ENCODE assay signal across 8 cellular contexts in genomic region chr1:37692078-37692833, GRCh38. TPM values are rescaled to one million over a fixed set of nuclear protein-coding genes. Genes with fewer than 3 reads are reported as not detected.
DNase-seq lines count a peak whose midpoint lies in the region; ATAC-seq, FAIRE-seq and TF ChIP-seq lines count a peak whose summit lies in the region.

Gene CDCA8, plus strand, starts transcription at chr1:37692516. Its CDS starts 175 bp downstream, at chr1:37692691.

- POLR2A ChIA-PET in H1 (lab: Charles Lee; ENCODE audit: partially characterized antibody), result interaction anchor here (0.7 to 2.9 kb wide), 16 partner anchors 8 to 380 kb away, joined by 3 to 10 read pairs (median 4); partner anchors contain the start of genes C1orf122, DNALI1, SNIP1 and YRDC

- H2AFZ ChIP-seq in H1 (ENCODE audit: low read length) (peak within 1 kb of the TSS; percentile 83; the same call in 1 of the 2 replicates), mesenchymal stem cell (ENCODE audit: low read depth, low read length) (peak within 1 kb of the TSS; percentile 99)

- peaks cover 13% of the 10 kb centered on the region for H3K23me2 ChIP-seq in H1 (ENCODE audit: low read depth, low read length)

- H3K4me1 ChIP-seq in H1 (replicated peaks in 1 of 4; ENCODE audit: control insufficient read depth in 3 of 4, insufficient read depth in 4 of 4, low read length in 3 of 4) (peaks cover 0 to 13% (median 9%) of the 10 kb centered on the region in 4 experiments; a peak in 6 of 7 replicates), mesenchymal stem cell (ENCODE audit: control insufficient read depth, insufficient read depth, low read depth, low read length) (peaks cover 20% of the 10 kb centered on the region)

- H3K4me3 ChIP-seq in H1 (ENCODE audit: extremely low read depth in 1 of 4, insufficient read depth in 2 of 4, low read depth in 3 of 4, low read length in 4 of 4), result peak within 1 kb of the TSS; percentile 87 to 92 (median 90)
- peak within 1 kb of the TSS; percentile 97 to 98 for H3K4me3 ChIP-seq in mesenchymal stem cell (ENCODE audit: insufficient read depth in 1 of 2, low read depth in 1 of 2, low read length in 2 of 2)

- no peak within 1 kb of the TSS for H2BK120ac ChIP-seq in H1 (replicated peaks; ENCODE audit: low read depth, low read length)
- H2BK120ac ChIP-seq in mesenchymal stem cell (ENCODE audit: low read depth, low read length), result peak within 1 kb of the TSS; percentile 52

- H3K9ac ChIP-seq in H1 (replicated peaks in 1 of 4; ENCODE audit: extremely low read depth in 1 of 4, low read depth in 3 of 4, low read length in 3 of 4) (peak within 1 kb of the TSS; percentile 56 to 85 (median 76)), mesenchymal stem cell (ENCODE audit: low read length) (peak within 1 kb of the TSS; percentile 89)

- H2BK5ac ChIP-seq in H1 (ENCODE audit: low read depth, low read length) (peak within 1 kb of the TSS; percentile 93; the same call in 1 of the 2 replicates), mesenchymal stem cell (ENCODE audit: low read depth, low read length, poor library complexity, severe bottlenecking) (no peak within 1 kb of the TSS)

- H4K5ac ChIP-seq in H1 (ENCODE audit: insufficient read length, low read depth, low read length), result peak within 1 kb of the TSS; percentile 87

- no peak within 1 kb of the TSS for H2AK5ac ChIP-seq in H1 (ENCODE audit: low read depth, low read length)
- H2AK5ac ChIP-seq in mesenchymal stem cell (ENCODE audit: low read length, severe bottlenecking), result no peak within 1 kb of the TSS

- intact Hi-C loops in Calu3 (cut with micrococcal nuclease; ENCODE audit: unreplicated experiment), result loop anchor here (5.0 to 10.0 kb wide), 2 partner anchors 65 to 113 kb away; partner anchors contain the start of genes C1orf122 and YRDC

- TF ChIP-seq POLR2A in H1 (IDR thresholded peaks at IDR 0.05; ENCODE audit: control extremely low read depth in 1 of 2, low read depth in 2 of 2, low read length in 2 of 2), result peak; percentile 72 to 90

- H3K14ac ChIP-seq in H1 (ENCODE audit: insufficient read length) (no peak within 1 kb of the TSS), mesenchymal stem cell (ENCODE audit: low read length in 2 of 2) (peak within 1 kb of the TSS in 1 of 2 experiments; percentile 90)

- H3K4me3 Mint-ChIP-seq in Calu3 (ENCODE audit: low read depth, unreplicated experiment), result peak within 1 kb of the TSS; percentile 95

- H3K27ac Mint-ChIP-seq in Calu3 (ENCODE audit: unreplicated experiment), result peak within 1 kb of the TSS; percentile 77

- H3K23ac ChIP-seq in H1 (ENCODE audit: insufficient read length) (no peak within 1 kb of the TSS), mesenchymal stem cell (ENCODE audit: low read length in 2 of 2) (peak within 1 kb of the TSS; percentile 4 to 86)

- peak; percentile 71 for ATAC-seq in GM21381 (IDR thresholded peaks at IDR 0.05; ENCODE audit: unreplicated experiment)

- H3K4ac ChIP-seq in H1 (replicated peaks; ENCODE audit: insufficient read length, low read depth, low read length) (peak within 1 kb of the TSS; percentile 28), mesenchymal stem cell (ENCODE audit: low read depth in 1 of 2, low read length in 2 of 2) (peak within 1 kb of the TSS; percentile 66 to 69)

- H4K91ac ChIP-seq in H1 (replicated peaks; ENCODE audit: insufficient read length, low read length), result peak within 1 kb of the TSS; percentile 52
- H4K91ac ChIP-seq in mesenchymal stem cell (ENCODE audit: low read length), result peak within 1 kb of the TSS; percentile 78

- H3K36me3 ChIP-seq in H1 (ENCODE audit: control insufficient read depth in 2 of 4, insufficient read depth in 4 of 4, low read length in 3 of 4), result peaks cover 2 to 18% (median 15%) of the 10 kb centered on the region in 4 experiments; a peak in 6 of 8 replicates
- peaks cover 2 to 14% of the 10 kb centered on the region in 2 experiments for H3K36me3 ChIP-seq in mesenchymal stem cell (ENCODE audit: control insufficient read depth in 1 of 2, insufficient read depth in 2 of 2, low read depth in 1 of 2, low read length in 2 of 2)

- peak within 1 kb of the TSS; percentile 71 for H3K18ac ChIP-seq in H1 (ENCODE audit: extremely low read depth, low read length)
- H3K18ac ChIP-seq in mesenchymal stem cell (ENCODE audit: low read depth in 1 of 2, low read length in 2 of 2), result peak within 1 kb of the TSS; percentile 86 to 87

- 0 out of 2 replicates have a peak within 1 kb of the TSS, but pooled peaks have one; percentile 66 for H4K8ac ChIP-seq in H1 (ENCODE audit: extremely low read depth, insufficient read depth, low read length)
- H4K8ac ChIP-seq in mesenchymal stem cell (ENCODE audit: low read length), result peak within 1 kb of the TSS; percentile 93

- H3K27ac ChIP-seq in H1 (ENCODE audit: low read depth, low read length), result peak within 1 kb of the TSS; percentile 37; the same call in 1 of the 2 replicates
- no peak within 1 kb of the TSS for H3K27ac ChIP-seq in mesenchymal stem cell (ENCODE audit: low read length, poor library complexity, severe bottlenecking)

- H3K9me3 Mint-ChIP-seq in Calu3 (ENCODE audit: low read depth, unreplicated experiment), result no peaks in the 10 kb centered on the region

- FAIRE-seq in H1 (lab: Jason Lieb, UNC), result no peak

- DNase-seq in Calu3, result peak; percentile 98
- DNase-seq in HUDEP-2 (lab: John Stamatoyannopoulos, UW; ENCODE audit: unreplicated experiment in 76 of 76), result peak; percentile 39 to 98 (median 96)
- peak; percentile 99 for DNase-seq in NOMO-1 treated with dmso at 0.1 percent for 144 hours (lab: John Stamatoyannopoulos, UW; ENCODE audit: unreplicated experiment)
- peak; percentile 86 to 98 (median 95) for DNase-seq in activated CD8-positive, alpha-beta memory T cell treated with anti-CD3 and anti-CD28 coated beads for 48 hours (ENCODE audit: low read depth in 2 of 3, low spot score in 2 of 3)
- DNase-seq in H1 (ENCODE audit: low read depth in 1 of 2, low spot score in 2 of 2), result peak; percentile 96 to 97
- peak; percentile 98 for DNase-seq in mesenchymal stem cell
- DNase-seq in stimulated activated CD8-positive, alpha-beta memory T cell treated with anti-CD3 and anti-CD28 coated beads, Interleukin-12 subunit alpha, Interleukin-12 subunit beta, amount 100 ng/mL, for 4 hours (ENCODE audit: low read depth), result peak; percentile 96

- H3K36me3 Mint-ChIP-seq in Calu3 (ENCODE audit: insufficient read depth, unreplicated experiment), result peaks cover 51% of the 10 kb centered on the region

- 0 out of 2 replicates have a peak, but pooled peaks cover 2% of the 10 kb centered on the region for H3K79me1 ChIP-seq in H1 (ENCODE audit: low read depth, low read length)
- H3K79me1 ChIP-seq in mesenchymal stem cell (replicated peaks; ENCODE audit: low read length, poor library complexity, severe bottlenecking), result peaks cover 41% of the 10 kb centered on the region

- H3K27me3 ChIP-seq in H1 (replicated peaks in 1 of 4; ENCODE audit: control insufficient read depth in 3 of 4, extremely low read depth in 1 of 4, insufficient read depth in 3 of 4, low read length in 3 of 4) (peaks cover 0 to 1% (median 0%) of the 10 kb centered on the region in 4 experiments; a peak in 1 of 7 replicates), mesenchymal stem cell (ENCODE audit: control insufficient read depth in 1 of 2, insufficient read depth in 1 of 2, low read length in 2 of 2) (no peaks in the 10 kb centered on the region)

- H3K79me2 ChIP-seq in H1 (ENCODE audit: control insufficient read depth in 1 of 2, insufficient read depth in 2 of 2, low read length in 2 of 2), result peaks cover 0 to 22% of the 10 kb centered on the region in 2 experiments; a peak in 2 of 4 replicates

- H3K4me2 ChIP-seq in H1 (ENCODE audit: insufficient read depth in 1 of 2, low read depth in 2 of 2, low read length in 2 of 2), result peak within 1 kb of the TSS; percentile 79 to 90
- peak within 1 kb of the TSS; percentile 99 for H3K4me2 ChIP-seq in mesenchymal stem cell (ENCODE audit: low read length, poor library complexity, severe bottlenecking)

- TF ChIP-seq RAD21 in H1 (IDR thresholded peaks at IDR 0.05 in 1 of 2, conservative IDR thresholded peaks at IDR 0.05 in 1 of 2; ENCODE audit: low read depth in 2 of 2, low read length in 2 of 2), result no peak

- CTCF ChIA-PET in Calu3 (lab: Charles Lee) (interaction anchor here (0.5 to 1.7 kb wide), 10 partner anchors 43 to 1269 kb away, joined by 3 to 15 read pairs (median 4); partner anchors contain the start of genes EPHA10, GNL2 and MTF1), H1 (lab: Charles Lee; ENCODE audit: partially characterized antibody) (interaction anchor here (0.6 to 2.1 kb wide), 8 partner anchors 9 to 1526 kb away, joined by 3 to 8 read pairs (median 3); no protein-coding TSS in a partner anchor)

- 3% methylated on average over 54 of the region's 54 CpGs; no CpG with 5 or more reads in 1 of the 2 experiments for WGBS in H1 (ENCODE audit: extremely low coverage in 1 of 2, insufficient coverage in 1 of 2, insufficient read length in 1 of 2, insufficient replicate concordance in 2 of 2, low coverage in 1 of 2, low lambda C conversion rate in 2 of 2, missing lambda C conversion rate in 1 of 2), 2 experiments
- WGBS in mesenchymal stem cell, result under 1% methylated on average over 51 of the region's 54 CpGs

- H3K27me3 Mint-ChIP-seq in Calu3 (ENCODE audit: unreplicated experiment), result no peaks in the 10 kb centered on the region

- H4K20me1 ChIP-seq in H1 (replicated peaks in 1 of 2; ENCODE audit: control insufficient read depth in 1 of 2, insufficient read depth in 2 of 2, low read length in 2 of 2), result peaks cover 0 to 5% of the 10 kb centered on the region in 2 experiments

- TF ChIP-seq CTCF in Calu3 (IDR thresholded peaks at IDR 0.05; ENCODE audit: unreplicated experiment) (peak; percentile 77), H1 (IDR thresholded peaks at IDR 0.05; ENCODE audit: control extremely low read depth in 1 of 3, insufficient read depth in 1 of 3, low read depth in 1 of 3, low read length in 3 of 3) (peak; percentile 74 to 81 (median 81))

- peaks cover 26% of the 10 kb centered on the region for H3K4me1 Mint-ChIP-seq in Calu3 (ENCODE audit: low read depth, unreplicated experiment)

- no peaks in the 10 kb centered on the region for H3K9me3 ChIP-seq in H1 (ENCODE audit: insufficient read depth in 2 of 2, low read depth in 1 of 2, low read length in 1 of 2)
- no peaks in the 10 kb centered on the region for H3K9me3 ChIP-seq in mesenchymal stem cell (ENCODE audit: control insufficient read depth, low read length)

- TF ChIP-seq EP300 in H1 (IDR thresholded peaks at IDR 0.05; ENCODE audit: borderline replicate concordance in 1 of 2, low read depth in 2 of 2, low read length in 2 of 2), result no peak

- TSS peak; percentile 74 for BruUV-seq in Calu3 (replicated peaks; lab: Mats Ljungman, UMichigan)

- H2BK12ac ChIP-seq in H1 (ENCODE audit: low read depth, low read length) (no peak within 1 kb of the TSS), mesenchymal stem cell (ENCODE audit: low read length in 2 of 2) (peak within 1 kb of the TSS in 1 of 2 experiments; percentile 67)

- 0 out of 2 replicates have a peak within 1 kb of the TSS, but pooled peaks have one; percentile 61 for H2BK15ac ChIP-seq in H1 (ENCODE audit: low read length)
- peak within 1 kb of the TSS; percentile 73 for H2BK15ac ChIP-seq in mesenchymal stem cell (ENCODE audit: low read depth, poor library complexity, severe bottlenecking)

- H2BK20ac ChIP-seq in H1 (ENCODE audit: low read length), result no peak within 1 kb of the TSS

- peak within 1 kb of the TSS; percentile 60 for H3K56ac ChIP-seq in H1 (replicated peaks; ENCODE audit: insufficient read length, low read depth, low read length)

RNA-seq across cellular contexts. Expression of gene CDCA8, which starts in this region (rescaled TPM):
- total RNA-seq in Calu3 (2022), result 33.2 and 34.5 TPM in 2 replicates
- total RNA-seq in H1 (2021; fragmentation: NEBNext Ultra II Directional; extraction: Animal tissue kit (Norgen Biotek cat#: 25700)), result 41.6 and 43.9 TPM in 2 replicates
- polyA plus RNA-seq in H1 (2011; rRNA removed), result 37.8 and 46.2 TPM in 2 replicates
- 50.5 TPM for polyA plus RNA-seq in H1 (2011; cell fraction: cytosol; rRNA removed)
- polyA plus RNA-seq in H1 (2011; cell fraction: nucleus; rRNA removed), result 38.4 TPM
- 38.3 to 43.7 TPM (median 41.6 TPM) in 4 replicates for polyA plus RNA-seq in H1 (2012, experiment 1 of 2)
- 44.5 TPM for polyA plus RNA-seq in H1 (2012, experiment 2 of 2)
- 28.7 TPM for polyA plus RNA-seq in H1 (2013, experiment 1 of 2)
- polyA plus RNA-seq in H1 (2013, experiment 2 of 2), result 30.0 TPM
- 44.2 and 53.1 TPM in 2 replicates for polyA minus RNA-seq in H1 (2011; rRNA and poly(A)+ RNA removed)
- polyA minus RNA-seq in H1 (2011; cell fraction: cytosol; rRNA and poly(A)+ RNA removed), result 25.8 TPM
- 17.8 TPM for polyA minus RNA-seq in H1 (2011; cell fraction: nucleus; rRNA and poly(A)+ RNA removed)
- 4.9 TPM for polyA plus RNA-seq in mesenchymal stem cell (2013, experiment 1 of 2)
- 4.9 TPM for polyA plus RNA-seq in mesenchymal stem cell (2013, experiment 2 of 2)
